In the genomic region with DNA sequence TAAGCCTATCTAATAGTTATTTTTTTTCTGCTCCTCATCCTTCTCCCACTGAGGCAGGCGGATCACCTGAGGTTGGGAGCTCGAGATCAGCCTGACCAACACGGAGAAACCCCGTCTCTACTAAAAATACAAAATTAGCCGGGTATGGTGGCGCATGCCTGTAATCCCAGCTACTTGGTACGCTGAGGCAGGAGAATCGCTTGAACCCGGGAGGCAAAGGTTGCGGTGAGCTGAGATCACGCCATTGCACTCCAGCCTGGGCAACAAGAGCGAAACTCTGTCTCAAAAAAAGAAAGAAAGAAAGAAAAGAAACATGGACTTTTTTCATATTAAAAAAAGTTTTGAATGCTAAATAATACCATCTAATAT, we compare ENCODE assay signal across 8 cellular contexts. TPM values are rescaled to one million over a fixed set of nuclear protein-coding genes. Genes with fewer than 3 reads are reported as not detected.
A peak's percentile ranks its signal among the peaks of the same experiment; 100 is the strongest.
DNase-seq lines count a peak whose midpoint lies in the region; ATAC-seq, FAIRE-seq and TF ChIP-seq lines count a peak whose summit lies in the region.
"Not testable (repeated sequence)": the region's sequence is repeated elsewhere in the genome, so short reads cannot be mapped to it uniquely, and the experiment has no call there.

No MANE protein-coding gene starts in this region.

- H3K9me3 ChIP-seq in BLaER1; HUES6 (ENCODE audit: control insufficient read depth, insufficient read depth, low read depth, low read length); OCI-LY7 (ENCODE audit: low read length); GM12878 (replicated peaks; ENCODE audit: control insufficient read depth, insufficient read depth, low read length): not testable (repeated sequence)

- H3K36me3 Mint-ChIP-seq in activated CD4-positive, alpha-beta T cell treated with anti-CD3 and anti-CD28 coated beads, Interleukin-2, amount 10 ng/mL, durations not matched to agents 24 days and 14 days (ENCODE audit: low read depth); activated T-helper 17 cell treated with anti-CD3 and anti-CD28 coated beads, Interleukin-2, amount 50 U/mL, for 72 hours (ENCODE audit: low read depth); natural killer cell treated with Interleukin-12 subunit alpha and Interleukin-12 subunit beta and Interleukin-15 and Interleukin-18, amount 100 ng/mL, for 72 hours: not testable (repeated sequence)

- TF ChIP-seq EP300 in GM12878 (IDR thresholded peaks at IDR 0.05; ENCODE audit: borderline replicate concordance in 1 of 2, control insufficient read depth in 1 of 2, low read depth in 2 of 2, low read length in 2 of 2) = not testable (repeated sequence)

- POLR2A ChIA-PET in OCI-LY7 (lab: Charles Lee) (interaction anchor here (1.0 kb wide), 1 partner anchor 10 kb away, joined by 4 read pairs; no protein-coding TSS in a partner anchor), GM12878 (lab: Charles Lee) (interaction anchor here (1.0 to 1.3 kb wide), 4 partner anchors 8 to 16 kb away, joined by 3 to 6 read pairs (median 4); no protein-coding TSS in a partner anchor)

- peaks cover 42% of the 10 kb centered on the region for H3K4me1 Mint-ChIP-seq in activated CD4-positive, alpha-beta T cell treated with anti-CD3 and anti-CD28 coated beads, Interleukin-2, amount 10 ng/mL, durations not matched to agents 24 days and 14 days
- H3K4me1 Mint-ChIP-seq in activated T-helper 17 cell treated with anti-CD3 and anti-CD28 coated beads, Interleukin-2, amount 50 U/mL, for 72 hours = peaks cover 20% of the 10 kb centered on the region
- peaks cover 24 to 25% of the 10 kb centered on the region in 2 donors for H3K4me1 Mint-ChIP-seq in natural killer cell treated with Interleukin-12 subunit alpha and Interleukin-12 subunit beta and Interleukin-15 and Interleukin-18, amount 100 ng/mL, for 72 hours (ENCODE audit: low read depth in 2 of 2)

- SMC1A ChIA-PET in GM12878 (lab: Charles Lee; ENCODE audit: uncharacterized antibody, unreplicated experiment) = interaction anchor here (0.7 to 1.3 kb wide), 6 partner anchors 8 to 64 kb away, joined by 3 to 4 read pairs (median 3); no protein-coding TSS in a partner anchor

- CTCF ChIA-PET in OCI-LY7 (lab: Charles Lee; ENCODE audit: unreplicated experiment) = not testable (repeated sequence)
- CTCF ChIA-PET in GM12878 (lab: Yijun Ruan, JAX) = interaction anchor here (0.9 to 1.1 kb wide), 3 partner anchors 64 to 202 kb away, joined by 3 read pairs; no protein-coding TSS in a partner anchor

- H3K4me1 ChIP-seq in BLaER1 (peaks cover 71% of the 10 kb centered on the region), HUES6 (ENCODE audit: control insufficient read depth, insufficient read depth, low read length) (peaks cover 33% of the 10 kb centered on the region), OCI-LY7 (ENCODE audit: insufficient read depth, low read length, poor library complexity, severe bottlenecking) (peaks cover 41% of the 10 kb centered on the region), GM12878 (ENCODE audit: control insufficient read depth, insufficient read depth, low read length) (peaks cover 16% of the 10 kb centered on the region)

- not testable (repeated sequence) for TF ChIP-seq RAD21 in GM12878 (IDR thresholded peaks at IDR 0.05; ENCODE audit: insufficient read depth, low read depth, low read length)

- H3K79me2 ChIP-seq in OCI-LY7 (ENCODE audit: insufficient read depth, low read depth, low read length) = peaks cover 16% of the 10 kb centered on the region; the same call in 1 of the 2 replicates
- not testable (repeated sequence) for H3K79me2 ChIP-seq in GM12878 (ENCODE audit: control insufficient read depth, insufficient read depth, low read length)

- not testable (repeated sequence) for H3K27me3 Mint-ChIP-seq in activated CD4-positive, alpha-beta T cell treated with anti-CD3 and anti-CD28 coated beads, Interleukin-2, amount 10 ng/mL, durations not matched to agents 24 days and 14 days; activated T-helper 17 cell treated with anti-CD3 and anti-CD28 coated beads, Interleukin-2, amount 50 U/mL, for 72 hours; natural killer cell treated with Interleukin-12 subunit alpha and Interleukin-12 subunit beta and Interleukin-15 and Interleukin-18, amount 100 ng/mL, for 72 hours

- in situ Hi-C loops in GM12878 (cut with MboI) = not testable (repeated sequence)

- not testable (repeated sequence) for H3K36me3 ChIP-seq in BLaER1; GM06990 (ENCODE audit: control insufficient read depth, insufficient read depth, low read length); HUES6 (ENCODE audit: control insufficient read depth, insufficient read depth, low read length); OCI-LY7 (ENCODE audit: insufficient read depth, low read length); GM12878 (ENCODE audit: control insufficient read depth in 2 of 2, insufficient read depth in 2 of 2, low read length in 1 of 2)

- peak overlapping the region; percentile 64 for H3K4me3 ChIP-seq in BLaER1
- H3K4me3 ChIP-seq in GM06990 (replicated peaks; ENCODE audit: low read depth, low read length) = peak overlapping the region; percentile 64
- peak overlapping the region; percentile 45 for H3K4me3 ChIP-seq in HUES6 (ENCODE audit: low read depth, low read length)
- H3K4me3 ChIP-seq in OCI-LY7 (ENCODE audit: low read depth, low read length, poor library complexity, severe bottlenecking) = peak overlapping the region; percentile 69
- peak overlapping the region; percentile 62 for H3K4me3 ChIP-seq in GM12878

- peak overlapping the region; percentile 75 for H3K27ac ChIP-seq in BLaER1
- not testable (repeated sequence) for H3K27ac ChIP-seq in HUES6 (ENCODE audit: low read depth, low read length)
- peak overlapping the region; percentile 79 for H3K27ac ChIP-seq in OCI-LY7 (ENCODE audit: low read depth, low read length, poor library complexity, severe bottlenecking)
- peak overlapping the region; percentile 29 for H3K27ac ChIP-seq in GM12878 (ENCODE audit: control insufficient read depth, insufficient read depth)

- not testable (repeated sequence) for H3K9me3 Mint-ChIP-seq in activated CD4-positive, alpha-beta T cell treated with anti-CD3 and anti-CD28 coated beads, Interleukin-2, amount 10 ng/mL, durations not matched to agents 24 days and 14 days; activated T-helper 17 cell treated with anti-CD3 and anti-CD28 coated beads, Interleukin-2, amount 50 U/mL, for 72 hours; natural killer cell treated with Interleukin-12 subunit alpha and Interleukin-12 subunit beta and Interleukin-15 and Interleukin-18, amount 100 ng/mL, for 72 hours

- RAD21 ChIA-PET in GM12878 (lab: Charles Lee; ENCODE audit: unreplicated experiment) = interaction anchor here (1.2 kb wide), 2 partner anchors 10 to 64 kb away, joined by 4 to 5 read pairs; no protein-coding TSS in a partner anchor

- not testable (repeated sequence) for BruUV-seq in OCI-LY7 (replicated peaks; lab: Mats Ljungman, UMichigan); GM12878 (replicated peaks; lab: Mats Ljungman, UMichigan)

- peak overlapping the region; percentile 71 for H3K9ac ChIP-seq in BLaER1
- H3K9ac ChIP-seq in HUES6 (ENCODE audit: low read length) = peak overlapping the region; percentile 34
- not testable (repeated sequence) for H3K9ac ChIP-seq in GM12878 (ENCODE audit: control insufficient read depth, insufficient read depth, low read length)

- 73% methylated on average over 12 of the region's 12 CpGs for WGBS in GM12878 (ENCODE audit: insufficient coverage, insufficient replicate concordance, low lambda C conversion rate, missing lambda C conversion rate)

- intact Hi-C loops in OCI-LY7 (cut with micrococcal nuclease; ENCODE audit: unreplicated experiment); activated CD4-positive, alpha-beta T cell treated with anti-CD3 and anti-CD28 coated beads, Interleukin-2, amount 10 ng/mL, durations not matched to agents 24 days and 14 days (cut with micrococcal nuclease): not testable (repeated sequence)
- intact Hi-C loops in GM12878 (cut with micrococcal nuclease; ENCODE audit: unreplicated experiment) = loop anchor here (2.0 kb wide), 1 partner anchor 16 kb away; no protein-coding TSS in a partner anchor

- H4K20me1 ChIP-seq in BLaER1; OCI-LY7 (ENCODE audit: insufficient read depth, low read length); GM12878 (ENCODE audit: control insufficient read depth, insufficient read depth): not testable (repeated sequence)

- not testable (repeated sequence) for TF ChIP-seq POLR2A in GM12878 (IDR thresholded peaks at IDR 0.05; ENCODE audit: low read depth, low read length)

- TF ChIP-seq CTCF in GM06990 (IDR thresholded peaks at IDR 0.05; ENCODE audit: insufficient read depth, low read length, poor library complexity, severe bottlenecking); OCI-LY7 (conservative IDR thresholded peaks at IDR 0.05; ENCODE audit: low read length); GM12878 (IDR thresholded peaks at IDR 0.05 in 2 of 3, conservative IDR thresholded peaks at IDR 0.05 in 1 of 3; ENCODE audit: control insufficient read depth in 2 of 3, extremely low read depth in 1 of 3, insufficient read depth in 1 of 3, low read depth in 3 of 3, low read length in 3 of 3): not testable (repeated sequence)

- DNase-seq in GM06990 (ENCODE audit: extremely low read depth, insufficient read length); OCI-LY7 (ENCODE audit: low spot score); activated CD4-positive, alpha-beta T cell treated with anti-CD3 and anti-CD28 coated beads, Interleukin-2, amount 10 ng/mL, durations not matched to agents 24 days and 14 days; GM12878 (ENCODE audit: low read depth, low spot score); natural killer cell treated with Interleukin-12 subunit alpha and Interleukin-12 subunit beta and Interleukin-15 and Interleukin-18, amount 100 ng/mL, for 72 hours (ENCODE audit: low spot score): not testable (repeated sequence)

- H3K27me3 ChIP-seq in BLaER1; GM06990 (replicated peaks; ENCODE audit: control insufficient read depth, insufficient read depth, low read length); HUES6 (ENCODE audit: control insufficient read depth, insufficient read depth, low read length); GM12878 (replicated peaks in 1 of 2; ENCODE audit: control insufficient read depth in 2 of 2, insufficient read depth in 2 of 2, low read length in 1 of 2): not testable (repeated sequence)

- not testable (repeated sequence) for FAIRE-seq in GM12878 (lab: Jason Lieb, UNC)

- ATAC-seq in activated T-helper 17 cell treated with anti-CD3 and anti-CD28 coated beads, Interleukin-2, amount 50 U/mL, for 72 hours (replicated peaks); GM12878; natural killer cell treated with Interleukin-12 subunit alpha and Interleukin-12 subunit beta and Interleukin-15 and Interleukin-18, amount 100 ng/mL, for 72 hours: not testable (repeated sequence)

- peak overlapping the region; percentile 88 for H3K27ac Mint-ChIP-seq in activated CD4-positive, alpha-beta T cell treated with anti-CD3 and anti-CD28 coated beads, Interleukin-2, amount 10 ng/mL, durations not matched to agents 24 days and 14 days
- H3K27ac Mint-ChIP-seq in activated T-helper 17 cell treated with anti-CD3 and anti-CD28 coated beads, Interleukin-2, amount 50 U/mL, for 72 hours = peak overlapping the region; percentile 85
- H3K27ac Mint-ChIP-seq in natural killer cell treated with Interleukin-12 subunit alpha and Interleukin-12 subunit beta and Interleukin-15 and Interleukin-18, amount 100 ng/mL, for 72 hours = peak overlapping the region; percentile 82 to 92

- H3K4me2 ChIP-seq in BLaER1 (peak overlapping the region; percentile 78), OCI-LY7 (ENCODE audit: low read length) (peak overlapping the region; percentile 72), GM12878 (ENCODE audit: control insufficient read depth, insufficient read depth) (peak overlapping the region; percentile 61)

- peak overlapping the region; percentile 38; the same call in 1 of the 2 replicates for H2AFZ ChIP-seq in OCI-LY7 (ENCODE audit: low read length)
- not testable (repeated sequence) for H2AFZ ChIP-seq in GM12878 (ENCODE audit: control insufficient read depth, low read depth, low read length)

- not testable (repeated sequence) for H3K9me2 ChIP-seq in OCI-LY7 (ENCODE audit: insufficient read depth, low read length)

- peak overlapping the region; percentile 77 for H3K4me3 Mint-ChIP-seq in activated CD4-positive, alpha-beta T cell treated with anti-CD3 and anti-CD28 coated beads, Interleukin-2, amount 10 ng/mL, durations not matched to agents 24 days and 14 days
- peak overlapping the region; percentile 85 for H3K4me3 Mint-ChIP-seq in activated T-helper 17 cell treated with anti-CD3 and anti-CD28 coated beads, Interleukin-2, amount 50 U/mL, for 72 hours
- H3K4me3 Mint-ChIP-seq in natural killer cell treated with Interleukin-12 subunit alpha and Interleukin-12 subunit beta and Interleukin-15 and Interleukin-18, amount 100 ng/mL, for 72 hours = peak overlapping the region; percentile 97

RNA-seq across cellular contexts. Expression of a gene that starts 6.4 kb away (rescaled TPM):
- total RNA-seq in OCI-LY7 (2014; rRNA removed; shearing (Covaris generic)) = 145 and 188 TPM in 2 replicates
- total RNA-seq in OCI-LY7 (2022) (269 and 281 TPM in 2 replicates), GM12878 (2014; rRNA removed) (86.8 and 91.0 TPM in 2 replicates), GM12878 (2014; rRNA removed; fragmentation: Illumina TruSeq; extraction: Trizol) (92.6 and 94.3 TPM in 2 replicates), GM12878 (2021) (161 and 172 TPM in 2 replicates)
- total RNA-seq in activated CD4-positive, alpha-beta T cell treated with anti-CD3 and anti-CD28 coated beads, Interleukin-2, amount 10 ng/mL, durations not matched to agents 24 days and 14 days = 185 and 189 TPM in 2 replicates
- total RNA-seq in activated T-helper 17 cell treated with anti-CD3 and anti-CD28 coated beads, Interleukin-2, amount 50 U/mL, for 72 hours = 100 to 1,000 TPM; 133 to 143 TPM
- 954 and 1,033 TPM in 2 replicates for total RNA-seq in GM12878 (2013; cell fraction: nucleolus; rRNA removed)
- polyA plus RNA-seq in GM12878 (2011; ENCODE audit: low read depth) = 56.9 TPM
- polyA plus RNA-seq in GM12878 (2011; rRNA removed) (99.5 and 103 TPM in 2 replicates), GM12878 (2014; fragmentation: Illumina TruSeq; extraction: Trizol) (114 and 142 TPM in 2 replicates), GM12878 (2014; fragmentation: Nextera tagmentation; extraction: Ambion mirVana) (1 to 10 TPM; 6.7 to 8.8 TPM), GM12878 (2014; rRNA removed) (80.9 and 115 TPM in 2 replicates), GM12878 (2016; fragmentation: Nextera tagmentation; extraction: Ambion mirVana) (100 to 1,000 TPM; 144 to 156 TPM)
- 51.8 and 65.7 TPM in 2 replicates for polyA plus RNA-seq in GM12878 (2011; cell fraction: cytosol; rRNA removed)
- polyA plus RNA-seq in GM12878 (2011; cell fraction: nucleus; rRNA removed) = 216 and 249 TPM in 2 replicates
- polyA plus RNA-seq in GM12878 (2012) = 70.6 and 91.5 TPM in 2 replicates
- 54.3 and 73.6 TPM in 2 replicates for polyA minus RNA-seq in GM12878 (2011; rRNA and poly(A)+ RNA removed)
- 43.3 and 62.4 TPM in 2 replicates for polyA minus RNA-seq in GM12878 (2011; cell fraction: cytosol; rRNA and poly(A)+ RNA removed)
- 91.3 and 179 TPM in 2 replicates for polyA minus RNA-seq in GM12878 (2011; cell fraction: nucleus; rRNA and poly(A)+ RNA removed)
- 100 to 1,000 TPM; 103 to 219 TPM for total RNA-seq in natural killer cell treated with Interleukin-12 subunit alpha and Interleukin-12 subunit beta and Interleukin-15 and Interleukin-18, amount 100 ng/mL, for 72 hours
